Comparison of ENCODE assay signal across 1 cellular context in the genomic region with DNA sequence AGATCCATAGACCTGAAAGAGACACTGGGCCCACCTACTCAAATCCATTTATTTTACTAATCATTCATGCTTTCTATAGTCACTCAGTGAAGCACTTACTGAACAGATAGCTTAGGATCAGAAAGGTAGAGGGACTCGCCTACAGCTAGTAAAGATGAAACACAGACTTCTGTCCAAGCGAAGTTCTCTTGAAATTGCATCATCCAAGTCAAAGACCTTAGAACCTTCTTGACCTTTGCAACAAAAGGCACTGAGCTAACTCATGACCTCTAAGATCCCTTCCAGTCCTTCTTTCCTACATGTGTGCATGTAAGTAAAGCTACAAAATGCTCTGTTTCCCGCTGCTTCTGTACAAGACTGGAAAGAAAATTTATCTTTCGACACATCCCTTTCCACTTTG.
TF ChIP-seq lines count a peak whose summit lies in the region.

No MANE protein-coding gene starts in this region.

TF ChIP-seq in WTC11, 78 proteins besides CTCF, POLR2A, EP300 and RAD21 (continued from another document):
- TF ChIP-seq ZMAT4 (CRISPR knock-in tag; IDR thresholded peaks at IDR 0.05) (no peak), GTF2I (CRISPR knock-in tag; conservative IDR thresholded peaks at IDR 0.05) (no peak), E2F1 (CRISPR knock-in tag; IDR thresholded peaks at IDR 0.05) (no peak), CBFB (CRISPR knock-in tag; IDR thresholded peaks at IDR 0.05; ENCODE audit: low read depth) (no peak), TCF7 (CRISPR knock-in tag; IDR thresholded peaks at IDR 0.05; ENCODE audit: low read depth) (no peak)
